ENCODE assay signal across 9 cellular contexts in genomic region chr1:243501002-243501401, GRCh38.
A peak's percentile ranks its signal among the peaks of the same experiment; 100 is the strongest.
DNase-seq lines count a peak whose midpoint lies in the region; ATAC-seq and TF ChIP-seq lines count a peak whose summit lies in the region.
"Had no signal": no experiment of that assay in that cellular context is flagged by ENCODE, and none has a peak within 500 bp of the region (broad histone marks: within the 10 kb centered on the region; RNA-seq: fewer than 3 reads in every experiment).

No MANE protein-coding gene starts in this region.

- H3K9me3 ChIP-seq in RWPE2 (ENCODE audit: severe bottlenecking) (no peaks in the 10 kb centered on the region), hepatocyte (ENCODE audit: low read depth) (no peaks in the 10 kb centered on the region)

- no peaks in the 10 kb centered on the region for H3K9me2 ChIP-seq in hepatocyte (replicated peaks; ENCODE audit: insufficient read depth)

- DNase-seq in EL (peak; percentile 61), RWPE2 (ENCODE audit: low spot score) (no peak), fibroblast of gingiva (ENCODE audit: low read depth) (peak; percentile 13), putamen (ENCODE audit: low spot score) (peak; percentile 52), hepatocyte (ENCODE audit: low spot score) (no peak), GM19238 (ENCODE audit: insufficient read length, low spot score) (no peak)
- DNase-seq: activated naive CD8-positive, alpha-beta T cell treated with anti-CD3 and anti-CD28 coated beads, Interleukin-2, amount 50 U/mL, for 24 hours; stimulated activated naive CD8-positive, alpha-beta T cell treated with anti-CD3 and anti-CD28 coated beads, Interleukin-15, Interleukin-2, amounts not matched to agents 100 U/mL and 50 U/mL, for 24 hours had no signal

- ATAC-seq in RWPE2 (ENCODE audit: low read depth) (peak; percentile 35; the same call in 1 of the 3 replicates), HG03439 (IDR thresholded peaks at IDR 0.05; ENCODE audit: unreplicated experiment) (no peak)
- ATAC-seq: activated naive CD8-positive, alpha-beta T cell treated with anti-CD3 and anti-CD28 coated beads, Interleukin-2, amount 50 U/mL, for 24 hours; stimulated activated naive CD8-positive, alpha-beta T cell treated with anti-CD3 and anti-CD28 coated beads, Interleukin-15, Interleukin-2, amounts not matched to agents 100 U/mL and 50 U/mL, for 24 hours had no signal

- TF ChIP-seq CTCF in RWPE2 (IDR thresholded peaks at IDR 0.05; ENCODE audit: poor library complexity, severe bottlenecking) (no peak), hepatocyte (IDR thresholded peaks at IDR 0.05; ENCODE audit: poor library complexity) (no peak)

- H3K79me2 ChIP-seq in hepatocyte: no peaks in the 10 kb centered on the region

- 88% methylated on average over 5 of the region's 5 CpGs for WGBS in hepatocyte (ENCODE audit: low lambda C conversion rate, missing lambda C conversion rate)

- H3K4me2 ChIP-seq in hepatocyte: no peak overlapping the region

- no peaks in the 10 kb centered on the region for H3K4me1 ChIP-seq in RWPE2 (ENCODE audit: insufficient read depth, poor library complexity, severe bottlenecking)
- no peaks in the 10 kb centered on the region for H3K4me1 ChIP-seq in hepatocyte (ENCODE audit: insufficient read depth)

- H3K4me3 ChIP-seq in RWPE2 (ENCODE audit: severe bottlenecking) (no peak overlapping the region), hepatocyte (no peak overlapping the region)

- H2AFZ ChIP-seq in hepatocyte: no peak overlapping the region

- H3K27ac ChIP-seq in RWPE2 (ENCODE audit: poor library complexity, severe bottlenecking): no peak overlapping the region
- no peak overlapping the region for H3K27ac ChIP-seq in hepatocyte

- H3K27me3 ChIP-seq in RWPE2 (ENCODE audit: insufficient read depth, poor library complexity, severe bottlenecking) (no peaks in the 10 kb centered on the region), hepatocyte (no peaks in the 10 kb centered on the region)

- no peaks in the 10 kb centered on the region for H4K20me1 ChIP-seq in hepatocyte (ENCODE audit: insufficient read depth, poor library complexity, severe bottlenecking)

- H3K36me3 ChIP-seq in RWPE2 (ENCODE audit: low read depth) (peaks cover 14% of the 10 kb centered on the region), hepatocyte (replicated peaks; ENCODE audit: insufficient read depth, low read depth) (no peaks in the 10 kb centered on the region)

Comparison
In these comparisons a context has a peak if more than half of its experiments do, and no peak if none do; other contexts are left out.
1. DNase-seq: peak in EL (single experiment), fibroblast of gingiva (single experiment) and putamen (single experiment); none in RWPE2 (single experiment), hepatocyte (single experiment) and GM19238 (single experiment).